Comparison of ENCODE assay signal across 1 cellular context in genomic region chr7:129955993-129956543, GRCh38.
TF ChIP-seq lines count a peak whose summit lies in the region.

No MANE protein-coding gene starts in this region.

TF ChIP-seq in HepG2, 621 proteins besides CTCF, POLR2A, EP300 and RAD21:
- TF ChIP-seq MAFF (IDR thresholded peaks at IDR 0.05; ENCODE audit: low read depth, low read length) (peak; percentile 61), NBN (conservative IDR thresholded peaks at IDR 0.05) (no peak), MAFK (conservative IDR thresholded peaks at IDR 0.05 in 1 of 2, IDR thresholded peaks at IDR 0.05 in 1 of 2; ENCODE audit: low read length in 2 of 2) (peak; percentile 68 to 79), ZNF121 (CRISPR knock-in tag; IDR thresholded peaks at IDR 0.05) (0 out of 2 replicates have a peak, but pooled peaks have one; percentile 11), ZNF24 (IDR thresholded peaks at IDR 0.05) (no peak), PTBP1 (IDR thresholded peaks at IDR 0.05; ENCODE audit: low read depth, low read length, poor library complexity, severe bottlenecking) (no peak), FOXC1 (CRISPR knock-in tag; IDR thresholded peaks at IDR 0.05; ENCODE audit: borderline replicate concordance) (no peak)
